ENCODE assay signal across 7 cellular contexts in the genomic region with DNA sequence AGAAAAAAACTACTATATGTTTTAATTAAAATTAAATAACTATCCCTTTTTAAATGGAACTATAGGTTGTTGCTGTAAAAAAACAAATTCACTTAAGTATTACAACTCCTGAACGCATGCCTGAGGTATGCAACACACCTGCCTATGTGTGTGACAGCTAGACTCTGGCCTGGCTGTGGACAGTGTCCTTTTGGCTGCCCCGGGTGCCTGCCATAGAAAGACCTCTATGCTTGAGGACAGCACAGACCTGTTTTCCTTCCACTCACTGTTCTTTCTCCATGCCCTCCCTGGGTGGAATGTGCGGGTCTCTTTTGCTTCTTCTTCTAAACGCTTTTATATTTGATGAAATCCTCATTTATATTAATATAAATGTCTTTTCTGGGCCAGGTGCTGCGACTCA.
"Had no signal": no experiment of that assay in that cellular context is flagged by ENCODE, and none has a peak within 500 bp of the region (broad histone marks: within the 10 kb centered on the region; RNA-seq: fewer than 3 reads in every experiment).

No MANE protein-coding gene starts in this region.

- H3K27ac ChIP-seq: HL-60 had no signal

- H3K4me2 ChIP-seq: GM23338 had no signal

- H3K36me3 Mint-ChIP-seq: IgD-negative memory B cell had no signal

- H3K4me3 ChIP-seq: GM23338 had no signal

- H3K27ac Mint-ChIP-seq: GM23338, H9, HFFc6, IgD-negative memory B cell had no signal

- H3K9me3 Mint-ChIP-seq: GM23338, H9, HFFc6, IgD-negative memory B cell had no signal

- ATAC-seq: GM23338, HepG2 had no signal

- H3K4me1 Mint-ChIP-seq: GM23338 had no signal

- H3K27me3 Mint-ChIP-seq: IgD-negative memory B cell had no signal

- DNase-seq: H9, HCEC 1CT, HFFc6 had no signal

- H3K4me3 Mint-ChIP-seq: GM23338, H9, HFFc6 had no signal

- H2AFZ ChIP-seq: GM23338 had no signal
